22 cellular contexts compared by ENCODE assay signal in the genomic region with DNA sequence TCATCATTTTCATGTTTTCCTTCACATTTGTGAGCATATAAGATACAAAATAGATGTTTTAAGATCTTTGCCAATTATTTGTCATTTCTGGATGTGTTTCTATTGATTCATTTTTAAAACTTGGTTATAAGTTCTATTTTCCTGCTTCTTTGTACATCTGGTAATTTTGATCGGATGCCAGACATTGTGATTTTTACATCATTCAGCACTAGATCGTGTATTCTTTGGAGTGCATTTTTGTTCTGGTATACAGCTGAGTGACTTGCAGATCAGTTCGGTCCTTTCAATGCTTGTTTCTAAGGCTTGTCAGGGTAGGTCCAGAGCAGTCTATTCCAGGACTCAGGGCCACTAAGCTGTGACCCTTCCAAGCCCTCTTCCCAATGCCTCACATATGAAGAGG.
"Had no signal": no experiment of that assay in that cellular context is flagged by ENCODE, and none has a peak within 500 bp of the region (broad histone marks: within the 10 kb centered on the region; RNA-seq: fewer than 3 reads in every experiment).

No MANE protein-coding gene starts in this region.

- H3K4me3 Mint-ChIP-seq: activated naive CD4-positive, alpha-beta T cell treated with anti-CD3 and anti-CD28 coated beads, Interleukin-2, amount 10 ng/mL, durations not matched to agents 7 days and 5 days; immature natural killer cell; stimulated activated effector memory CD8-positive, alpha-beta T cell treated with anti-CD3 and anti-CD28 coated beads, Interleukin-12 subunit alpha, Interleukin-12 subunit beta, amount 100 ng/mL, for 72 hours; T-cell; WTC11 had no signal

- H3K9me3 Mint-ChIP-seq: activated naive CD4-positive, alpha-beta T cell treated with anti-CD3 and anti-CD28 coated beads, Interleukin-2, amount 10 ng/mL, durations not matched to agents 7 days and 5 days; effector memory CD8-positive, alpha-beta T cell; immature natural killer cell; naive thymus-derived CD8-positive, alpha-beta T cell; stimulated activated effector memory CD8-positive, alpha-beta T cell treated with anti-CD3 and anti-CD28 coated beads, Interleukin-12 subunit alpha, Interleukin-12 subunit beta, amount 100 ng/mL, for 72 hours; T-cell had no signal

- ATAC-seq: body of pancreas; effector memory CD8-positive, alpha-beta T cell; left lung; naive thymus-derived CD8-positive, alpha-beta T cell; right lobe of liver; stimulated activated effector memory CD8-positive, alpha-beta T cell treated with anti-CD3 and anti-CD28 coated beads, Interleukin-12 subunit alpha, Interleukin-12 subunit beta, amount 100 ng/mL, for 72 hours; T-cell had no signal

- H3K9me3 ChIP-seq: body of pancreas, esophagus squamous epithelium, left lung, right lobe of liver, vagina had no signal

- H3K27ac Mint-ChIP-seq: activated naive CD4-positive, alpha-beta T cell treated with anti-CD3 and anti-CD28 coated beads, Interleukin-2, amount 10 ng/mL, durations not matched to agents 7 days and 5 days; effector memory CD8-positive, alpha-beta T cell; stimulated activated effector memory CD8-positive, alpha-beta T cell treated with anti-CD3 and anti-CD28 coated beads, Interleukin-12 subunit alpha, Interleukin-12 subunit beta, amount 100 ng/mL, for 72 hours; WTC11 had no signal

- DNase-seq: activated effector memory CD4-positive, alpha-beta T cell treated with Interleukin-2 at 50 U/mL for 16 hours; activated naive CD4-positive, alpha-beta T cell treated with anti-CD3 and anti-CD28 coated beads, Interleukin-2, amount 10 ng/mL, durations not matched to agents 7 days and 5 days; activated T-cell treated with anti-CD3 and anti-CD28 coated beads, Interleukin-2, amount 50 U/mL, for 48 hours; anterior cingulate cortex; body of pancreas; caudate nucleus; dorsolateral prefrontal cortex; effector memory CD8-positive, alpha-beta T cell; esophagus squamous epithelium; foreskin melanocyte; immature natural killer cell; kidney glomerular epithelial cell; left lung; naive thymus-derived CD8-positive, alpha-beta T cell; right lobe of liver; stimulated activated CD4-positive, alpha-beta T cell treated with anti-CD3 and anti-CD28 coated beads, Interleukin-1b, Interleukin-23, amount 100 ng/mL, for 48 hours; T-cell; T-helper 9 cell; trophoblast cell had no signal

- H3K27me3 Mint-ChIP-seq: activated naive CD4-positive, alpha-beta T cell treated with anti-CD3 and anti-CD28 coated beads, Interleukin-2, amount 10 ng/mL, durations not matched to agents 7 days and 5 days; effector memory CD8-positive, alpha-beta T cell; naive thymus-derived CD8-positive, alpha-beta T cell; T-cell had no signal
